In the genomic region with DNA sequence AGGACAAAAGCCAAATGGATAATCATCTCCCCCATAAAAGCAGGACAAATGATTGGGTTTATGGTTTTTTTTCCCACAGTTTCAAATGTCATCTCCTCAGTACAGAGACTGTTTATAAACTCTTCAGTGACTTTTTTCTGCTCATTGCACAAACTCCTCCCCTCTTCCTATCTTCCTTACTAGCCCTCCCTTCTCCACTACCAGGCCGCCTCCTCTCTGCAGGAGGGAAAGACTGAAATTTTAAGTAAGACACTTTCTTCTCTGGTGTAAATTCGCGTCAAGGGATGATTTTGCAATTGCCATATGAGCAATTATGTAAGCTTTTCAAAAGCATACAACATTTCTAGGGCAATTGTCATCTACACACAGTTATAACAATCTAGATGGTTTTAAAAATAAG, we compare ENCODE assay signal across 8 cellular contexts.
DNase-seq lines count a peak whose midpoint lies in the region; ATAC-seq and TF ChIP-seq lines count a peak whose summit lies in the region.

No MANE protein-coding gene starts in this region.

- H3K27me3 ChIP-seq in HAP-1 (ENCODE audit: low read depth): no peaks in the 10 kb centered on the region

- ATAC-seq in SK-N-SH treated with all-trans-retinoic acid at 6 μM for 48 hours (peak; percentile 85), GM18519 (IDR thresholded peaks at IDR 0.05; ENCODE audit: low FRiP score, unreplicated experiment) (no peak), HG03460 (IDR thresholded peaks at IDR 0.05; ENCODE audit: unreplicated experiment) (no peak)

- H3K4me3 ChIP-seq in AG04449 (ENCODE audit: low read depth, low read length): no peak overlapping the region
- H3K4me3 ChIP-seq in HAP-1: no peak overlapping the region

- TF ChIP-seq CTCF in AG04449 (IDR thresholded peaks at IDR 0.05; ENCODE audit: insufficient read depth, low read length, missing control alignments): no peak

- H3K4me1 ChIP-seq in HAP-1: peaks cover 49% of the 10 kb centered on the region

- no peaks in the 10 kb centered on the region for H3K36me3 ChIP-seq in HAP-1 (replicated peaks)

- POLR2A ChIA-PET in AG04449 (lab: Yijun Ruan, JAX): no interaction called here

- DNase-seq in AG04449 (ENCODE audit: low read depth, low spot score): peak; percentile 66
- peak; percentile 34 to 42 for DNase-seq in HAP-1 (ENCODE audit: low spot score in 2 of 2)
- DNase-seq in iPS-NIHi11 (ENCODE audit: low spot score): peak; percentile 27
- no peak for DNase-seq in cortex of kidney (lab: John Stamatoyannopoulos, UW)
- no peak for DNase-seq in T1000 (lab: John Stamatoyannopoulos, UW)

- in situ Hi-C loops in HAP-1 (cut with MboI; ENCODE audit: low sequenced_read_pairs): no loop called here

- H3K9me3 ChIP-seq in HAP-1: no peaks in the 10 kb centered on the region

- CTCF ChIA-PET in AG04449 (lab: Yijun Ruan, JAX): interaction anchor here (1.0 to 1.2 kb wide), 3 partner anchors 13 to 297 kb away, joined by 3 to 4 read pairs (median 3); no protein-coding TSS in a partner anchor

TF ChIP-seq in SK-N-SH treated with all-trans-retinoic acid at 6 μM for 48 hours, 23 proteins besides CTCF, POLR2A, EP300 and RAD21:
- TF ChIP-seq ZFP30 (CRISPR knock-in tag; IDR thresholded peaks at IDR 0.05): no peak
- TF ChIP-seq, protein P1, sequence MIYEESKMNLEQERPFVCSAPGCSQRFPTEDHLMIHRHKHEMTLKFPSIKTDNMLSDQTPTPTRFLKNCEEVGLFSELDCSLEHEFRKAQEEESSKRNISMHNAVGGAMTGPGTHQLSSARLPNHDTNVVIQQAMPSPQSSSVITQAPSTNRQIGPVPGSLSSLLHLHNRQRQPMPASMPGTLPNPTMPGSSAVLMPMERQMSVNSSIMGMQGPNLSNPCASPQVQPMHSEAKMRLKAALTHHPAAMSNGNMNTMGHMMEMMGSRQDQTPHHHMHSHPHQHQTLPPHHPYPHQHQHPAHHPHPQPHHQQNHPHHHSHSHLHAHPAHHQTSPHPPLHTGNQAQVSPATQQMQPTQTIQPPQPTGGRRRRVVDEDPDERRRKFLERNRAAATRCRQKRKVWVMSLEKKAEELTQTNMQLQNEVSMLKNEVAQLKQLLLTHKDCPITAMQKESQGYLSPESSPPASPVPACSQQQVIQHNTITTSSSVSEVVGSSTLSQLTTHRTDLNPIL (CRISPR knock-in tag; IDR thresholded peaks at IDR 0.05; ENCODE audit: low read depth): no peak
- TF ChIP-seq ZNF70 (CRISPR knock-in tag; IDR thresholded peaks at IDR 0.05): no peak
- no peak for TF ChIP-seq ZNF8 (CRISPR knock-in tag; IDR thresholded peaks at IDR 0.05)
- TF ChIP-seq, protein P2, sequence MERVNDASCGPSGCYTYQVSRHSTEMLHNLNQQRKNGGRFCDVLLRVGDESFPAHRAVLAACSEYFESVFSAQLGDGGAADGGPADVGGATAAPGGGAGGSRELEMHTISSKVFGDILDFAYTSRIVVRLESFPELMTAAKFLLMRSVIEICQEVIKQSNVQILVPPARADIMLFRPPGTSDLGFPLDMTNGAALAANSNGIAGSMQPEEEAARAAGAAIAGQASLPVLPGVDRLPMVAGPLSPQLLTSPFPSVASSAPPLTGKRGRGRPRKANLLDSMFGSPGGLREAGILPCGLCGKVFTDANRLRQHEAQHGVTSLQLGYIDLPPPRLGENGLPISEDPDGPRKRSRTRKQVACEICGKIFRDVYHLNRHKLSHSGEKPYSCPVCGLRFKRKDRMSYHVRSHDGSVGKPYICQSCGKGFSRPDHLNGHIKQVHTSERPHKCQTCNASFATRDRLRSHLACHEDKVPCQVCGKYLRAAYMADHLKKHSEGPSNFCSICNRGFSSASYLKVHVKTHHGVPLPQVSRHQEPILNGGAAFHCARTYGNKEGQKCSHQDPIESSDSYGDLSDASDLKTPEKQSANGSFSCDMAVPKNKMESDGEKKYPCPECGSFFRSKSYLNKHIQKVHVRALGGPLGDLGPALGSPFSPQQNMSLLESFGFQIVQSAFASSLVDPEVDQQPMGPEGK (CRISPR knock-in tag; IDR thresholded peaks at IDR 0.05; ENCODE audit: borderline replicate concordance): no peak
- no peak for TF ChIP-seq TOX (CRISPR knock-in tag; IDR thresholded peaks at IDR 0.05; ENCODE audit: borderline replicate concordance)
- TF ChIP-seq TCF4 (CRISPR knock-in tag; IDR thresholded peaks at IDR 0.05; ENCODE audit: borderline replicate concordance): no peak
- TF ChIP-seq OSR1 (CRISPR knock-in tag; IDR thresholded peaks at IDR 0.05): no peak
- TF ChIP-seq CSDC2 (CRISPR knock-in tag; IDR thresholded peaks at IDR 0.05): no peak
- TF ChIP-seq, protein P3, sequence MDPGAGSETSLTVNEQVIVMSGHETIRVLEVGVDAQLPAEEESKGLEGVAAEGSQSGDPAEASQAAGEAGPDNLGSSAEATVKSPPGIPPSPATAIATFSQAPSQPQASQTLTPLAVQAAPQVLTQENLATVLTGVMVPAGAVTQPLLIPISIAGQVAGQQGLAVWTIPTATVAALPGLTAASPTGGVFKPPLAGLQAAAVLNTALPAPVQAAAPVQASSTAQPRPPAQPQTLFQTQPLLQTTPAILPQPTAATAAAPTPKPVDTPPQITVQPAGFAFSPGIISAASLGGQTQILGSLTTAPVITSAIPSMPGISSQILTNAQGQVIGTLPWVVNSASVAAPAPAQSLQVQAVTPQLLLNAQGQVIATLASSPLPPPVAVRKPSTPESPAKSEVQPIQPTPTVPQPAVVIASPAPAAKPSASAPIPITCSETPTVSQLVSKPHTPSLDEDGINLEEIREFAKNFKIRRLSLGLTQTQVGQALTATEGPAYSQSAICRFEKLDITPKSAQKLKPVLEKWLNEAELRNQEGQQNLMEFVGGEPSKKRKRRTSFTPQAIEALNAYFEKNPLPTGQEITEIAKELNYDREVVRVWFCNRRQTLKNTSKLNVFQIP (CRISPR knock-in tag; IDR thresholded peaks at IDR 0.05; ENCODE audit: borderline replicate concordance, low read depth): no peak
- TF ChIP-seq BACH2 (CRISPR knock-in tag; IDR thresholded peaks at IDR 0.05; ENCODE audit: borderline replicate concordance): no peak
- TF ChIP-seq, protein P4, sequence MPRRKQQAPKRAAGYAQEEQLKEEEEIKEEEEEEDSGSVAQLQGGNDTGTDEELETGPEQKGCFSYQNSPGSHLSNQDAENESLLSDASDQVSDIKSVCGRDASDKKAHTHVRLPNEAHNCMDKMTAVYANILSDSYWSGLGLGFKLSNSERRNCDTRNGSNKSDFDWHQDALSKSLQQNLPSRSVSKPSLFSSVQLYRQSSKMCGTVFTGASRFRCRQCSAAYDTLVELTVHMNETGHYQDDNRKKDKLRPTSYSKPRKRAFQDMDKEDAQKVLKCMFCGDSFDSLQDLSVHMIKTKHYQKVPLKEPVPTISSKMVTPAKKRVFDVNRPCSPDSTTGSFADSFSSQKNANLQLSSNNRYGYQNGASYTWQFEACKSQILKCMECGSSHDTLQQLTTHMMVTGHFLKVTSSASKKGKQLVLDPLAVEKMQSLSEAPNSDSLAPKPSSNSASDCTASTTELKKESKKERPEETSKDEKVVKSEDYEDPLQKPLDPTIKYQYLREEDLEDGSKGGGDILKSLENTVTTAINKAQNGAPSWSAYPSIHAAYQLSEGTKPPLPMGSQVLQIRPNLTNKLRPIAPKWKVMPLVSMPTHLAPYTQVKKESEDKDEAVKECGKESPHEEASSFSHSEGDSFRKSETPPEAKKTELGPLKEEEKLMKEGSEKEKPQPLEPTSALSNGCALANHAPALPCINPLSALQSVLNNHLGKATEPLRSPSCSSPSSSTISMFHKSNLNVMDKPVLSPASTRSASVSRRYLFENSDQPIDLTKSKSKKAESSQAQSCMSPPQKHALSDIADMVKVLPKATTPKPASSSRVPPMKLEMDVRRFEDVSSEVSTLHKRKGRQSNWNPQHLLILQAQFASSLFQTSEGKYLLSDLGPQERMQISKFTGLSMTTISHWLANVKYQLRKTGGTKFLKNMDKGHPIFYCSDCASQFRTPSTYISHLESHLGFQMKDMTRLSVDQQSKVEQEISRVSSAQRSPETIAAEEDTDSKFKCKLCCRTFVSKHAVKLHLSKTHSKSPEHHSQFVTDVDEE (CRISPR knock-in tag; IDR thresholded peaks at IDR 0.05): no peak
- no peak for TF ChIP-seq RARB (CRISPR knock-in tag; IDR thresholded peaks at IDR 0.05)
- TF ChIP-seq ZC3H10 (CRISPR knock-in tag; IDR thresholded peaks at IDR 0.05): no peak
- no peak for TF ChIP-seq SNAI2 (CRISPR knock-in tag; IDR thresholded peaks at IDR 0.05)

Comparison
In these comparisons a context has a peak if more than half of its experiments do, and no peak if none do; other contexts are left out.
1. DNase-seq: peak in AG04449 (single experiment), HAP-1 (2 of 2) and iPS-NIHi11 (single experiment); none in cortex of kidney (single experiment) and T1000 (single experiment).